ENCODE assay signal across 8 cellular contexts in genomic region chr16:66695935-66696668, GRCh38. TPM values are rescaled to one million over a fixed set of nuclear protein-coding genes. Genes with fewer than 3 reads are reported as not detected.
DNase-seq lines count a peak whose midpoint lies in the region; ATAC-seq and TF ChIP-seq lines count a peak whose summit lies in the region.

No MANE protein-coding gene starts in this region.

- ATAC-seq in CD8-positive, alpha-beta T cell: no peak
- ATAC-seq in GM19463 (IDR thresholded peaks at IDR 0.05; ENCODE audit: unreplicated experiment) (peak; percentile 50), activated B cell treated with CpG ODN at 0.5 μM for 24 hours (ENCODE audit: low read depth) (peak; percentile 45), esophagus mucosa (peak; percentile 42)

- H3K27me3 ChIP-seq in CD8-positive, alpha-beta T cell (ENCODE audit: insufficient read depth, low read length): no peaks in the 10 kb centered on the region

- peak overlapping the region; percentile 84 for H3K4me3 Mint-ChIP-seq in CD8-positive, alpha-beta T cell
- peak overlapping the region; percentile 80 for H3K4me3 Mint-ChIP-seq in activated B cell treated with CpG ODN at 0.5 μM for 24 hours
- H3K4me3 Mint-ChIP-seq in nephron progenitor cell: peak overlapping the region; percentile 83

- H3K27me3 Mint-ChIP-seq in CD8-positive, alpha-beta T cell (ENCODE audit: low read depth): peaks cover 5% of the 10 kb centered on the region
- H3K27me3 Mint-ChIP-seq in activated B cell treated with CpG ODN at 0.5 μM for 24 hours: peaks cover 19% of the 10 kb centered on the region
- H3K27me3 Mint-ChIP-seq in nephron progenitor cell (ENCODE audit: low read depth, poor library complexity): peaks cover 42% of the 10 kb centered on the region

- H3K9me3 ChIP-seq in CD8-positive, alpha-beta T cell (ENCODE audit: low read length): no peaks in the 10 kb centered on the region

- H3K36me3 ChIP-seq in CD8-positive, alpha-beta T cell (ENCODE audit: insufficient read depth, low read length): no peaks in the 10 kb centered on the region

- peak in 3 of 7 experiments; percentile 13 to 56 (median 26) for DNase-seq in CD8-positive, alpha-beta T cell
- DNase-seq in HK-2 (ENCODE audit: unreplicated experiment) (peak; percentile 44), activated B cell treated with CpG ODN at 0.5 μM for 24 hours (peak; percentile 18), nephron progenitor cell (peak; percentile 25), amniotic stem cell (lab: John Stamatoyannopoulos, UW) (no peak), GDM1 (lab: John Stamatoyannopoulos, UW) (no peak)

- H3K9me3 Mint-ChIP-seq in CD8-positive, alpha-beta T cell: no peaks in the 10 kb centered on the region
- H3K9me3 Mint-ChIP-seq in activated B cell treated with CpG ODN at 0.5 μM for 24 hours (no peaks in the 10 kb centered on the region), nephron progenitor cell (no peaks in the 10 kb centered on the region)

- CTCF ChIA-PET in CD8-positive, alpha-beta T cell (lab: Charles Lee): interaction anchor here (1.0 to 1.8 kb wide), 5 partner anchors 9 to 45 kb away, joined by 3 to 6 read pairs (median 4); no protein-coding TSS in a partner anchor
- CTCF ChIA-PET in activated B cell treated with CpG ODN at 0.5 μM for 24 hours (lab: Charles Lee): no interaction called here

- H3K27ac ChIP-seq in CD8-positive, alpha-beta T cell (ENCODE audit: low read depth, low read length): no peak overlapping the region

- peaks cover 19% of the 10 kb centered on the region for H3K4me1 ChIP-seq in CD8-positive, alpha-beta T cell (ENCODE audit: insufficient read depth, low read length)

- H3K4me1 Mint-ChIP-seq in CD8-positive, alpha-beta T cell (ENCODE audit: low read depth): peaks cover 17% of the 10 kb centered on the region
- H3K4me1 Mint-ChIP-seq in activated B cell treated with CpG ODN at 0.5 μM for 24 hours: peaks cover 15% of the 10 kb centered on the region
- peaks cover 10% of the 10 kb centered on the region for H3K4me1 Mint-ChIP-seq in nephron progenitor cell

- TF ChIP-seq CTCF in CD8-positive, alpha-beta T cell (IDR thresholded peaks at IDR 0.05): no peak
- TF ChIP-seq CTCF in activated B cell treated with CpG ODN at 0.5 μM for 24 hours (IDR thresholded peaks at IDR 0.05) (no peak), nephron progenitor cell (IDR thresholded peaks at IDR 0.05) (no peak)

- peak overlapping the region; percentile 55 for H3K4me3 ChIP-seq in CD8-positive, alpha-beta T cell (ENCODE audit: low read depth, low read length)

- peak overlapping the region; percentile 41 for H3K27ac Mint-ChIP-seq in CD8-positive, alpha-beta T cell
- H3K27ac Mint-ChIP-seq in activated B cell treated with CpG ODN at 0.5 μM for 24 hours (no peak overlapping the region), nephron progenitor cell (no peak overlapping the region)

- no peaks in the 10 kb centered on the region for H3K36me3 Mint-ChIP-seq in CD8-positive, alpha-beta T cell
- H3K36me3 Mint-ChIP-seq in activated B cell treated with CpG ODN at 0.5 μM for 24 hours (ENCODE audit: low read depth) (no peaks in the 10 kb centered on the region), nephron progenitor cell (ENCODE audit: low read depth) (no peaks in the 10 kb centered on the region)

- POLR2A ChIA-PET in CD8-positive, alpha-beta T cell (lab: Charles Lee): interaction anchor here (0.9 kb wide), 1 partner anchor 9 kb away, joined by 3 read pairs; no protein-coding TSS in a partner anchor
- POLR2A ChIA-PET in activated B cell treated with CpG ODN at 0.5 μM for 24 hours (lab: Charles Lee): interaction anchor here (0.7 kb wide), 1 partner anchor 20 kb away, joined by 3 read pairs; no protein-coding TSS in a partner anchor

- intact Hi-C loops in CD8-positive, alpha-beta T cell (cut with DNase I, micrococcal nuclease): loop anchor here (1.0 to 5.0 kb wide), 7 partner anchors 55 to 288 kb away; partner anchors contain the start of genes DYNC1LI2 (in 2 of the 2), CKLF (in 1 of the 2), CMTM3 (in 1 of the 2) and TK2 (in 1 of the 2)
- intact Hi-C loops in activated B cell treated with CpG ODN at 0.5 μM for 24 hours (cut with micrococcal nuclease): loop anchor here (1.0 kb wide), 2 partner anchors 55 to 88 kb away; partner anchors contain the start of gene DYNC1LI2

RNA-seq across cellular contexts. Expression of gene CMTM4, which starts 0.4 kb away (rescaled TPM):
- total RNA-seq in CD8-positive, alpha-beta T cell: under 1 TPM; 0.84 to 0.89 TPM
- total RNA-seq in activated B cell treated with CpG ODN at 0.5 μM for 24 hours (0.29 and 0.38 TPM in 2 replicates), esophagus mucosa (13.1 TPM)

RNA-seq across cellular contexts. Expression of gene DYNC1LI2, which starts 55.3 kb away (rescaled TPM):
- 100 to 1,000 TPM; 102 to 114 TPM for total RNA-seq in CD8-positive, alpha-beta T cell
- total RNA-seq in activated B cell treated with CpG ODN at 0.5 μM for 24 hours: 64.3 and 84.4 TPM in 2 replicates
- total RNA-seq in esophagus mucosa: 69.4 TPM

Comparison
In these comparisons a context has a peak if more than half of its experiments do, and no peak if none do; other contexts are left out.
1. DNase-seq: peak in HK-2 (single experiment), activated B cell treated with CpG ODN at 0.5 μM for 24 hours (single experiment) and nephron progenitor cell (single experiment); none in amniotic stem cell (single experiment) and GDM1 (single experiment).
2. Peak in every context shown above with its lines, with median percentiles within 50 percentile points of each other: H3K4me3 Mint-ChIP-seq.